In genomic region chr12:55901881-55902490, GRCh38 we compare ENCODE assay signal across 25 cellular contexts. TPM values are rescaled to one million over a fixed set of nuclear protein-coding genes. Genes with fewer than 3 reads are reported as not detected.
DNase-seq lines count a peak whose midpoint lies in the region; ATAC-seq and TF ChIP-seq lines count a peak whose summit lies in the region.
"Had no signal": no experiment of that assay in that cellular context is flagged by ENCODE, and none has a peak within 500 bp of the region (broad histone marks: within the 10 kb centered on the region; RNA-seq: fewer than 3 reads in every experiment).

No MANE protein-coding gene starts in this region.

- CTCF ChIA-PET in MCF 10A (lab: Yijun Ruan, JAX): interaction anchor here (0.6 to 0.8 kb wide), 2 partner anchors 12 to 54 kb away, joined by 3 read pairs; no protein-coding TSS in a partner anchor

- BruUV-seq in MCF 10A (replicated peaks; lab: Mats Ljungman, UMichigan): no TSS peak

- H3K9me3 ChIP-seq in breast epithelium (no peaks in the 10 kb centered on the region), T-helper 17 cell (ENCODE audit: control insufficient read depth, low read length, poor library complexity, severe bottlenecking) (no peaks in the 10 kb centered on the region), thymus (ENCODE audit: control insufficient read depth) (no peaks in the 10 kb centered on the region)
- H3K9me3 ChIP-seq: HAP-1, left ventricle myocardium inferior, mucosa of descending colon, prostate gland, SK-N-SH, suprapubic skin had no signal

- no peak overlapping the region for H3K4me3 ChIP-seq in breast epithelium
- no peak overlapping the region for H3K4me3 ChIP-seq in thymus (ENCODE audit: low read length)
- H3K4me3 ChIP-seq: HAP-1, hepatocyte, left ventricle myocardium inferior, mucosa of descending colon, prostate gland, suprapubic skin had no signal

- TF ChIP-seq POLR2A in breast epithelium (IDR thresholded peaks at IDR 0.05): no peak

- H3K27ac Mint-ChIP-seq in MCF 10A (ENCODE audit: low read depth, unreplicated experiment) (peak overlapping the region; percentile 57), T-helper 17 cell (peak overlapping the region; percentile 75)
- H3K27ac Mint-ChIP-seq in effector memory CD8-positive, alpha-beta T cell: peak overlapping the region; percentile 70 to 84
- H3K27ac Mint-ChIP-seq: WTC11 had no signal

- H3K9me3 Mint-ChIP-seq in MCF 10A (ENCODE audit: unreplicated experiment): no peaks in the 10 kb centered on the region
- H3K9me3 Mint-ChIP-seq in effector memory CD8-positive, alpha-beta T cell: no peaks in the 10 kb centered on the region
- H3K9me3 Mint-ChIP-seq: IgD-negative memory B cell, WTC11 had no signal

- H3K36me3 ChIP-seq in breast epithelium: no peaks in the 10 kb centered on the region
- peaks cover 21% of the 10 kb centered on the region for H3K36me3 ChIP-seq in thymus (ENCODE audit: control insufficient read depth, insufficient read depth)
- H3K36me3 ChIP-seq: prostate gland had no signal

- POLR2A ChIA-PET in MCF 10A (lab: Yijun Ruan, JAX): interaction anchor here (2.1 kb wide), 1 partner anchor 84 kb away, joined by 5 read pairs; the partner anchor contains the start of genes ORMDL2 and SARNP

- no peaks in the 10 kb centered on the region for H3K4me1 ChIP-seq in breast epithelium
- no peaks in the 10 kb centered on the region for H3K4me1 ChIP-seq in thymus (ENCODE audit: control insufficient read depth, insufficient read depth, low read length)
- H3K4me1 ChIP-seq: HAP-1, left ventricle myocardium inferior, prostate gland, suprapubic skin had no signal

- H3K27me3 Mint-ChIP-seq in MCF 10A (ENCODE audit: insufficient read depth, unreplicated experiment) (no peaks in the 10 kb centered on the region), T-helper 17 cell (no peaks in the 10 kb centered on the region)
- H3K27me3 Mint-ChIP-seq in effector memory CD8-positive, alpha-beta T cell: no peaks in the 10 kb centered on the region
- H3K27me3 Mint-ChIP-seq: IgD-negative memory B cell had no signal

- ATAC-seq in T-helper 17 cell (no peak), GM18909 (IDR thresholded peaks at IDR 0.05; ENCODE audit: poor library complexity, unreplicated experiment) (no peak), HG02610 (IDR thresholded peaks at IDR 0.05; ENCODE audit: unreplicated experiment) (no peak)
- no peak for ATAC-seq in effector memory CD8-positive, alpha-beta T cell (replicated peaks)
- ATAC-seq: mucosa of descending colon, WTC11 had no signal

- intact Hi-C loops in MCF 10A (cut with micrococcal nuclease) (no loop called here), breast epithelium (cut with DNase I; ENCODE audit: low total_unique reads) (no loop called here)

- H3K4me1 Mint-ChIP-seq in MCF 10A (ENCODE audit: insufficient read depth, unreplicated experiment) (no peaks in the 10 kb centered on the region), T-helper 17 cell (peaks cover 6% of the 10 kb centered on the region)
- H3K4me1 Mint-ChIP-seq in effector memory CD8-positive, alpha-beta T cell (ENCODE audit: low read depth in 2 of 2): peaks cover 2 to 4% of the 10 kb centered on the region in 2 donors
- H3K4me1 Mint-ChIP-seq: WTC11 had no signal

- H3K27me3 ChIP-seq in breast epithelium: no peaks in the 10 kb centered on the region
- H3K27me3 ChIP-seq in thymus (ENCODE audit: control insufficient read depth, insufficient read depth): no peaks in the 10 kb centered on the region
- H3K27me3 ChIP-seq: hepatocyte, suprapubic skin had no signal

- DNase-seq in MCF 10A (ENCODE audit: unreplicated experiment) (no peak), breast epithelium (ENCODE audit: low spot score in 2 of 2) (no peak), T-helper 17 cell (no peak), hippocampal formation (lab: John Stamatoyannopoulos, UW) (no peak)
- DNase-seq in effector memory CD8-positive, alpha-beta T cell: no peak
- DNase-seq: activated effector memory CD4-positive, alpha-beta T cell treated with Interleukin-2 at 50 U/mL for 16 hours; anterior cingulate cortex; caudate nucleus; DMS53; foreskin melanocyte; GF-D8; left ventricle myocardium inferior; mucosa of descending colon; NCI-H2107; NCI-H524; SK-N-SH had no signal

- TF ChIP-seq CTCF in MCF 10A (IDR thresholded peaks at IDR 0.05; ENCODE audit: unreplicated experiment): no peak
- TF ChIP-seq CTCF in breast epithelium (IDR thresholded peaks at IDR 0.05): no peak

- H3K27ac ChIP-seq in breast epithelium (no peak overlapping the region), thymus (ENCODE audit: low read depth) (peak overlapping the region; percentile 42)
- H3K27ac ChIP-seq: hepatocyte, left ventricle myocardium inferior, prostate gland, suprapubic skin had no signal

- H3K36me3 Mint-ChIP-seq in MCF 10A (ENCODE audit: insufficient read depth, unreplicated experiment) (peaks cover 38% of the 10 kb centered on the region), T-helper 17 cell (ENCODE audit: low read depth) (peaks cover 10% of the 10 kb centered on the region)
- peaks cover 31% of the 10 kb centered on the region for H3K36me3 Mint-ChIP-seq in effector memory CD8-positive, alpha-beta T cell (ENCODE audit: insufficient read depth)

- H3K4me3 Mint-ChIP-seq in MCF 10A (ENCODE audit: unreplicated experiment): no peak overlapping the region
- no peak overlapping the region for H3K4me3 Mint-ChIP-seq in T-helper 17 cell
- H3K4me3 Mint-ChIP-seq in effector memory CD8-positive, alpha-beta T cell: no peak overlapping the region
- H3K4me3 Mint-ChIP-seq: WTC11 had no signal

- WGBS in thymus: over 99% methylated on average over 7 of the region's 7 CpGs

RNA-seq across cellular contexts. Expression of gene PYM1, which starts 25.7 kb away (rescaled TPM):
- total RNA-seq in MCF 10A (2022) (50.5 and 56.5 TPM in 2 replicates), breast epithelium (10 to 100 TPM; 25.9 to 38.1 (median 33.0) TPM), T-helper 17 cell (10 to 100 TPM; 21.9 to 23.3 TPM)
- 57.9 TPM for polyA plus RNA-seq in thymus

RNA-seq across cellular contexts. Expression of gene DGKA, which starts 29.0 kb away (rescaled TPM):
- total RNA-seq in MCF 10A (2022): 177 and 236 TPM in 2 replicates
- 10 to 100 TPM; 25.1 to 50.5 (median 44.2) TPM for total RNA-seq in breast epithelium
- 1,000 to 10,000 TPM in 1 of 2 donors, 100 to 1,000 TPM in 1; 870 to 1,080 TPM for total RNA-seq in T-helper 17 cell
- polyA plus RNA-seq in thymus: 381 TPM

RNA-seq across cellular contexts. Expression of gene MMP19, which starts 59.2 kb away (rescaled TPM):
- total RNA-seq in MCF 10A (2022) (3.3 and 3.7 TPM in 2 replicates), breast epithelium (10 to 100 TPM; 21.9 to 50.6 (median 47.9) TPM), T-helper 17 cell (not detected)
- polyA plus RNA-seq in thymus: 19.9 TPM
- polyA plus RNA-seq: IgD-negative memory B cell had no signal
